In the genomic region with DNA sequence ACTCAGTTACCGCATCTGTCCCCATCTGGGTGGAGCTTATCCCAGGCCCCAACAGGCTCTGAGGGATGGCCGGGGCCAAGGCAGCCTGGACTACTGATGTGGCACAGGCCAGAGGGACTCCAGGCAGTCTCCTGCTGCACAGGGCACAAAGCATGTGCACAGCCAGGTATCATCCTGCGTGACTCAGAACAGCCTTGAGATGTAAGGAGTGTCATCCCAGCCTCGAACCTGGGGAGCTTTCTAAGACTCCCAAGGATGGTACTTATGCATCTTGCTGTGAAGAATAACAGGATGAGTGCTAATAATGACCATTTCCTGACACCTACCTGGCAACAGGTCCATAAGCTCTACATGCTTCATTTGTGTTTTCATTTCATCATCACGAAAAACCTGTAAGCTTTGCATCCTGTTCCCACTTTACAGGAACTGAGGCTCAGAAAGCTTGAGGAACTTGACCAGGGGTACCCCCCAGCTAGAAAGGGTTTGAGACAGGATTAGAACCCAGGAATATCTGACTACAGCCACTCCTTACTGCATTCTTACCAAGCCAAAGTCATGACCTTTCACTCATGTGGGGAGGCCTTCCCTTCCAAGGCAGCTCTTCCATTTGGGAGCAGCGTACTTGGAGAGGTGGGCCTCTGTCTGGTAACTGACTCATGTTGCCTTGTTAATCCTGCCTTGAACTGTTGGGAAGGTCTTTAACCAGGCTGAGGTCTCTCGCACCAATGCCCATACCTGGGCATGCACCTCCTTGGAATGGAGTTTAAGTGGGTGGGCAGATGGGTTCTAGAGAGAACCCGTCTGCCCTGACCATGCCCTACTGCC, we compare ENCODE assay signal across 8 cellular contexts. TPM values are rescaled to one million over a fixed set of nuclear protein-coding genes. Genes with fewer than 3 reads are reported as not detected.
A peak's percentile ranks its signal among the peaks of the same experiment; 100 is the strongest.
DNase-seq lines count a peak whose midpoint lies in the region; ATAC-seq, FAIRE-seq and TF ChIP-seq lines count a peak whose summit lies in the region.

No MANE protein-coding gene starts in this region.

- H3K27ac ChIP-seq in DND-41 (ENCODE audit: low read length) (peak overlapping the region; percentile 70), K562 (ENCODE audit: extremely low read depth, low read depth, low read length) (peak overlapping the region; percentile 96)

- DNase-seq in DND-41 = no peak
- peak in 1 of 4 experiments; percentile 30 for DNase-seq in K562 (ENCODE audit: extremely low read depth in 1 of 4, low spot score in 3 of 4)
- DNase-seq in memory B cell (ENCODE audit: low spot score in 2 of 2) = no peak
- no peak for DNase-seq in GM13977 (ENCODE audit: low spot score)
- no peak for DNase-seq in DMS 273 (lab: John Stamatoyannopoulos, UW; ENCODE audit: unreplicated experiment)
- no peak for DNase-seq in activated CD4-positive, CD25-positive, alpha-beta regulatory T cell treated with anti-CD3 and anti-CD28 coated beads, Interleukin-2, amount 50 U/mL, for 72 hours

- H3K79me2 ChIP-seq in DND-41 (ENCODE audit: insufficient read depth, low read length) (peaks cover 65% of the 10 kb centered on the region), K562 (ENCODE audit: control insufficient read depth, insufficient read depth, low read length) (peaks cover 84% of the 10 kb centered on the region)

- POLR2A ChIA-PET in K562 (lab: Yijun Ruan, JAX) = interaction anchor here (0.6 to 9.2 kb wide), 14 partner anchors 8 to 161 kb away, joined by 3 to 100 read pairs (median 6); partner anchors contain the start of genes CSNK2A1 and TBC1D20

- H3K9ac ChIP-seq in DND-41 (ENCODE audit: low read depth, low read length) (peak overlapping the region; percentile 53), K562 (ENCODE audit: insufficient read depth in 1 of 2, low read depth in 2 of 2, low read length in 2 of 2) (peak overlapping the region; percentile 86 to 96; a peak in 3 of 4 replicates)

- no peaks in the 10 kb centered on the region for H3K9me3 ChIP-seq in DND-41 (ENCODE audit: insufficient read depth, low read length, severe bottlenecking)
- H3K9me3 ChIP-seq in K562 (replicated peaks; ENCODE audit: control insufficient read depth, insufficient read depth, low read depth, low read length) = no peaks in the 10 kb centered on the region

- H3K4me3 ChIP-seq in DND-41 (ENCODE audit: low read depth in 1 of 2, low read length in 2 of 2) (peak overlapping the region; percentile 10 to 74; a peak in 3 of 4 replicates), K562 (peak overlapping the region; percentile 93)

- no peak for TF ChIP-seq RAD21 in K562 (CRISPR knock-in tag; conservative IDR thresholded peaks at IDR 0.05 in 1 of 2, IDR thresholded peaks at IDR 0.05 in 1 of 2)

- no peak for TF ChIP-seq CTCF in DND-41 (IDR thresholded peaks at IDR 0.05; ENCODE audit: borderline replicate concordance, extremely low read depth, low read length, poor library complexity, severe bottlenecking)
- TF ChIP-seq CTCF in K562 (IDR thresholded peaks at IDR 0.05 in 2 of 3, conservative IDR thresholded peaks at IDR 0.05 in 1 of 3; ENCODE audit: insufficient read depth in 2 of 3, low read depth in 1 of 3, low read length in 3 of 3) = no peak
- TF ChIP-seq CTCF in GM13977 (IDR thresholded peaks at IDR 0.05; ENCODE audit: extremely low read depth, insufficient read depth, missing control alignments) = no peak

- WGBS in K562 (ENCODE audit: insufficient coverage, low coverage, missing lambda C conversion rate) = 28% methylated on average over 7 of the region's 8 CpGs

- no peak for TF ChIP-seq EP300 in K562 (IDR thresholded peaks at IDR 0.05; ENCODE audit: low read length)

- no peak; the same call in 2 of the 3 replicates for ATAC-seq in DND-41 (ENCODE audit: insufficient read depth, low read depth)
- ATAC-seq in HG03139 (IDR thresholded peaks at IDR 0.05; ENCODE audit: unreplicated experiment) = peak; percentile 1
- ATAC-seq in K562 = peak; percentile 43
- no peak for ATAC-seq in memory B cell (ENCODE audit: low read depth)
- ATAC-seq in HG02623 (IDR thresholded peaks at IDR 0.05; ENCODE audit: unreplicated experiment) = no peak

- H3K4me1 ChIP-seq in DND-41 (ENCODE audit: insufficient read depth, low read length) = peaks cover 41% of the 10 kb centered on the region
- peaks cover 25% of the 10 kb centered on the region in 2 experiments; a peak in 4 of 5 replicates for H3K4me1 ChIP-seq in K562 (replicated peaks in 1 of 2; ENCODE audit: control insufficient read depth in 2 of 2, insufficient read depth in 2 of 2, low read length in 2 of 2)

- no peaks in the 10 kb centered on the region for H3K9me1 ChIP-seq in K562 (ENCODE audit: control insufficient read depth, insufficient read depth, low read length)

- in situ Hi-C loops in K562 (cut with MboI) (no loop called here), GM13977 (cut with MboI; ENCODE audit: low pct_unique_long_range_greater_than_20kb, low sequenced_read_pairs, unreplicated experiment) (no loop called here)

- intact Hi-C loops in K562 (cut with micrococcal nuclease) = no loop called here

- H2AFZ ChIP-seq in DND-41 (ENCODE audit: low read depth, low read length) (peak overlapping the region; percentile 11), K562 (ENCODE audit: low read depth, low read length) (no peak overlapping the region)

- TF ChIP-seq POLR2A in K562 (conservative IDR thresholded peaks at IDR 0.05) = peak; percentile 33; the same call in 1 of the 2 replicates

- FAIRE-seq in K562 (lab: Jason Lieb, UNC) = no peak

- H3K36me3 ChIP-seq in DND-41 (ENCODE audit: insufficient read depth, low read length) = peaks cover 37% of the 10 kb centered on the region
- H3K36me3 ChIP-seq in K562 (ENCODE audit: control insufficient read depth, insufficient read depth, low read length) = peaks cover 42% of the 10 kb centered on the region

- H3K4me1 Mint-ChIP-seq in memory B cell = peaks cover 13% of the 10 kb centered on the region

- H3K27me3 ChIP-seq in DND-41 (ENCODE audit: insufficient read depth, low read length, poor library complexity) (no peaks in the 10 kb centered on the region), K562 (ENCODE audit: control insufficient read depth in 2 of 2, insufficient read depth in 2 of 2, low read length in 2 of 2) (no peaks in the 10 kb centered on the region)

- no peaks in the 10 kb centered on the region for H3K9me3 Mint-ChIP-seq in memory B cell

- H3K27me3 Mint-ChIP-seq in memory B cell = no peaks in the 10 kb centered on the region

- CTCF ChIA-PET in K562 (lab: Yijun Ruan, JAX; ENCODE audit: low intra/inter-chr PET ratio) = no interaction called here

- TSS peak; percentile 40 for BruUV-seq in K562 (replicated peaks; lab: Mats Ljungman, UMichigan)

- peaks cover under 1% of the 10 kb centered on the region for H3K36me3 Mint-ChIP-seq in memory B cell

- H3K4me3 Mint-ChIP-seq in memory B cell = peak overlapping the region; percentile 88

- peak overlapping the region; percentile 67 for H3K27ac Mint-ChIP-seq in memory B cell

- peak overlapping the region; percentile 86 for H3K4me2 ChIP-seq in DND-41 (ENCODE audit: insufficient read depth, low read length)
- H3K4me2 ChIP-seq in K562 (ENCODE audit: insufficient read depth, low read length) = peak overlapping the region; percentile 94

- peaks cover 32% of the 10 kb centered on the region for H4K20me1 ChIP-seq in DND-41 (ENCODE audit: insufficient read depth, low read length)
- peaks cover 11% of the 10 kb centered on the region for H4K20me1 ChIP-seq in K562 (replicated peaks; ENCODE audit: control insufficient read depth, insufficient read depth, low read length)

RNA-seq across cellular contexts. Expression of gene TRIB3, which starts 1.9 kb away (rescaled TPM):
- total RNA-seq in K562 (2011; cell fraction: chromatin; rRNA removed; ENCODE audit: low replicate concordance) = 20.3 and 47.6 TPM in 2 replicates
- 45.7 and 51.3 TPM in 2 replicates for total RNA-seq in K562 (2011; cell fraction: nucleolus; rRNA removed)
- total RNA-seq in K562 (2011; cell fraction: nucleoplasm; rRNA removed) = 38.2 and 39.5 TPM in 2 replicates
- total RNA-seq in K562 (2014; rRNA removed) = 113 and 114 TPM in 2 replicates
- 43.5 and 47.4 TPM in 2 replicates for total RNA-seq in K562 (2014; rRNA removed; fragmentation: Illumina TruSeq; extraction: Trizol)
- 22.1 and 23.0 TPM in 2 replicates for total RNA-seq in K562 (2015; rRNA removed; fragmentation: Illumina TruSeq; extraction: Trizol)
- total RNA-seq in K562 (2021) = 102 and 110 TPM in 2 replicates
- polyA plus RNA-seq in K562 (2011; rRNA removed) = 44.4 and 114 TPM in 2 replicates
- polyA plus RNA-seq in K562 (2011; cell fraction: cytosol; rRNA removed) = 105 and 109 TPM in 2 replicates
- 42.6 and 66.5 TPM in 2 replicates for polyA plus RNA-seq in K562 (2011; cell fraction: nucleus; rRNA removed)
- polyA plus RNA-seq in K562 (2012) = 40.1 and 401 TPM in 2 replicates
- 55.3 and 78.6 TPM in 2 replicates for polyA plus RNA-seq in K562 (2014; fragmentation: Illumina TruSeq; extraction: Trizol)
- polyA plus RNA-seq in K562 (2014; fragmentation: Nextera tagmentation; extraction: Ambion mirVana) = 10 to 100 TPM; 12.1 to 14.9 TPM
- 78.8 and 80.6 TPM in 2 replicates for polyA plus RNA-seq in K562 (2014; rRNA removed)
- polyA minus RNA-seq in K562 (2011; rRNA and poly(A)+ RNA removed) = 33.3 and 53.8 TPM in 2 replicates
- polyA minus RNA-seq in K562 (2011; cell fraction: cytosol; rRNA and poly(A)+ RNA removed) = 37.2 and 88.9 TPM in 2 replicates
- polyA minus RNA-seq in K562 (2011; cell fraction: nucleus; rRNA and poly(A)+ RNA removed) = 9.7 and 26.4 TPM in 2 replicates

RNA-seq across cellular contexts. Expression of gene RBCK1, which starts 25.6 kb away (rescaled TPM):
- total RNA-seq in K562 (2011; cell fraction: chromatin; rRNA removed; ENCODE audit: low replicate concordance) = 91.7 and 117 TPM in 2 replicates
- total RNA-seq in K562 (2011; cell fraction: nucleolus; rRNA removed) = 53.4 and 61.7 TPM in 2 replicates
- 62.0 and 75.0 TPM in 2 replicates for total RNA-seq in K562 (2011; cell fraction: nucleoplasm; rRNA removed)
- total RNA-seq in K562 (2014; rRNA removed) (46.1 and 58.1 TPM in 2 replicates), K562 (2014; rRNA removed; fragmentation: Illumina TruSeq; extraction: Trizol) (18.4 and 22.1 TPM in 2 replicates), K562 (2015; rRNA removed; fragmentation: Illumina TruSeq; extraction: Trizol) (18.0 and 19.3 TPM in 2 replicates), K562 (2021) (51.7 and 54.2 TPM in 2 replicates)
- polyA plus RNA-seq in K562 (2011; rRNA removed) (37.6 and 58.2 TPM in 2 replicates), K562 (2014; fragmentation: Illumina TruSeq; extraction: Trizol) (26.5 and 37.1 TPM in 2 replicates), K562 (2014; fragmentation: Nextera tagmentation; extraction: Ambion mirVana) (1 to 10 TPM; 5.9 to 8.3 TPM), K562 (2014; rRNA removed) (52.7 and 59.3 TPM in 2 replicates)
- polyA plus RNA-seq in K562 (2011; cell fraction: cytosol; rRNA removed) = 41.1 and 50.2 TPM in 2 replicates
- polyA plus RNA-seq in K562 (2011; cell fraction: nucleus; rRNA removed) = 71.7 and 92.4 TPM in 2 replicates
- 38.5 and 194 TPM in 2 replicates for polyA plus RNA-seq in K562 (2012)
- polyA minus RNA-seq in K562 (2011; rRNA and poly(A)+ RNA removed) = 16.0 and 22.1 TPM in 2 replicates
- 16.1 and 28.0 TPM in 2 replicates for polyA minus RNA-seq in K562 (2011; cell fraction: cytosol; rRNA and poly(A)+ RNA removed)
- polyA minus RNA-seq in K562 (2011; cell fraction: nucleus; rRNA and poly(A)+ RNA removed) = 15.3 and 29.2 TPM in 2 replicates

RNA-seq across cellular contexts. Expression of gene NRSN2, which starts 35.6 kb away (rescaled TPM):
- total RNA-seq in K562 (2011; cell fraction: chromatin; rRNA removed; ENCODE audit: low replicate concordance) = 9.8 and 24.5 TPM in 2 replicates
- total RNA-seq in K562 (2011; cell fraction: nucleolus; rRNA removed) = 24.9 and 37.9 TPM in 2 replicates
- 34.2 and 46.5 TPM in 2 replicates for total RNA-seq in K562 (2011; cell fraction: nucleoplasm; rRNA removed)
- total RNA-seq in K562 (2014; rRNA removed) (11.1 and 21.5 TPM in 2 replicates), K562 (2014; rRNA removed; fragmentation: Illumina TruSeq; extraction: Trizol) (6.7 and 7.5 TPM in 2 replicates), K562 (2015; rRNA removed; fragmentation: Illumina TruSeq; extraction: Trizol) (7.8 and 9.6 TPM in 2 replicates), K562 (2021) (26.7 and 28.5 TPM in 2 replicates)
- polyA plus RNA-seq in K562 (2011; rRNA removed) (13.1 and 37.5 TPM in 2 replicates), K562 (2014; fragmentation: Illumina TruSeq; extraction: Trizol) (24.3 and 24.7 TPM in 2 replicates), K562 (2014; fragmentation: Nextera tagmentation; extraction: Ambion mirVana) (1 to 10 TPM; 7.9 to 8.3 TPM), K562 (2014; rRNA removed) (24.8 and 29.7 TPM in 2 replicates)
- 54.0 and 57.8 TPM in 2 replicates for polyA plus RNA-seq in K562 (2011; cell fraction: cytosol; rRNA removed)
- polyA plus RNA-seq in K562 (2011; cell fraction: nucleus; rRNA removed) = 24.4 and 24.6 TPM in 2 replicates
- polyA plus RNA-seq in K562 (2012) = 21.9 and 37.5 TPM in 2 replicates
- polyA minus RNA-seq in K562 (2011; rRNA and poly(A)+ RNA removed) = 8.2 and 13.0 TPM in 2 replicates
- polyA minus RNA-seq in K562 (2011; cell fraction: cytosol; rRNA and poly(A)+ RNA removed) = 14.1 and 27.3 TPM in 2 replicates
- 5.0 and 5.7 TPM in 2 replicates for polyA minus RNA-seq in K562 (2011; cell fraction: nucleus; rRNA and poly(A)+ RNA removed)

RNA-seq across cellular contexts. Expression of gene SOX12, which starts 57.2 kb away (rescaled TPM):
- 5.5 and 9.5 TPM in 2 replicates for total RNA-seq in K562 (2011; cell fraction: chromatin; rRNA removed; ENCODE audit: low replicate concordance)
- 8.4 and 9.8 TPM in 2 replicates for total RNA-seq in K562 (2011; cell fraction: nucleolus; rRNA removed)
- 8.9 and 11.8 TPM in 2 replicates for total RNA-seq in K562 (2011; cell fraction: nucleoplasm; rRNA removed)
- total RNA-seq in K562 (2014; rRNA removed) = 6.5 and 9.2 TPM in 2 replicates
- 1.3 and 1.4 TPM in 2 replicates for total RNA-seq in K562 (2014; rRNA removed; fragmentation: Illumina TruSeq; extraction: Trizol)
- 2.6 and 2.8 TPM in 2 replicates for total RNA-seq in K562 (2015; rRNA removed; fragmentation: Illumina TruSeq; extraction: Trizol)
- 26.1 and 26.3 TPM in 2 replicates for total RNA-seq in K562 (2021)
- polyA plus RNA-seq in K562 (2011; rRNA removed) = 1.8 and 3.5 TPM in 2 replicates
- 2.4 and 2.8 TPM in 2 replicates for polyA plus RNA-seq in K562 (2011; cell fraction: cytosol; rRNA removed)
- polyA plus RNA-seq in K562 (2011; cell fraction: nucleus; rRNA removed) = 9.5 and 9.7 TPM in 2 replicates
- 13.7 and 13.9 TPM in 2 replicates for polyA plus RNA-seq in K562 (2012)
- polyA plus RNA-seq in K562 (2014; fragmentation: Illumina TruSeq; extraction: Trizol) = 6.7 and 7.4 TPM in 2 replicates
- under 1 TPM; 0.42 to 0.48 TPM for polyA plus RNA-seq in K562 (2014; fragmentation: Nextera tagmentation; extraction: Ambion mirVana)
- polyA plus RNA-seq in K562 (2014; rRNA removed) = 6.7 and 9.6 TPM in 2 replicates
- 2.0 and 2.9 TPM in 2 replicates for polyA minus RNA-seq in K562 (2011; rRNA and poly(A)+ RNA removed)
- 4.7 and 7.1 TPM in 2 replicates for polyA minus RNA-seq in K562 (2011; cell fraction: cytosol; rRNA and poly(A)+ RNA removed)
- 2.7 and 5.2 TPM in 2 replicates for polyA minus RNA-seq in K562 (2011; cell fraction: nucleus; rRNA and poly(A)+ RNA removed)

Comparison
In these comparisons a context has a peak if more than half of its experiments do, and no peak if none do; other contexts are left out.
1. ATAC-seq: peak in HG03139 (single experiment) and K562 (single experiment); none in DND-41 (single experiment), memory B cell (single experiment) and HG02623 (single experiment).